In the genomic region with DNA sequence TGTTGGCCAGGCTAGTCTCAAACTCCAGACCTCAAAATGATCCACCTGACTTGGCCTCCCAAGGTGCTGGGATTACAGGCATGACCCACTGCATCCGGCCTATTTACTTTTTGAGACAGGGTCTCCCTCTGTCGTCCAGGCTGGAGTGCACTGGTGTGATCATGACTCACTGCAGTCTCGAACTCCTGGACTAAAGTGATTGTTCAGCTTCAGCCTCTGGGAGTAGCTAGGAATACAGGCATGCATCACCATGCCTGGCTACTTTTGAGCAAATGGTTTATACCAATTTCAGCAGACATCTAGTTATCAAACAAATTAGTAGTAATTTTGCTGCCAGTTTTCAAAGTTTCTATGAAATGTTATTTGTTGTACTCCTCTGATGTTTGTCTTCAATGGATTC, we compare ENCODE assay signal across 12 cellular contexts. TPM values are rescaled to one million over a fixed set of nuclear protein-coding genes. Genes with fewer than 3 reads are reported as not detected.
A peak's percentile ranks its signal among the peaks of the same experiment; 100 is the strongest.
DNase-seq lines count a peak whose midpoint lies in the region; ATAC-seq, FAIRE-seq and TF ChIP-seq lines count a peak whose summit lies in the region.
"Had no signal": no experiment of that assay in that cellular context is flagged by ENCODE, and none has a peak within 500 bp of the region (broad histone marks: within the 10 kb centered on the region; RNA-seq: fewer than 3 reads in every experiment).

No MANE protein-coding gene starts in this region.

- H3K9me3 ChIP-seq in HepG2 (ENCODE audit: low read length): no peaks in the 10 kb centered on the region
- no peaks in the 10 kb centered on the region for H3K9me3 ChIP-seq in right lobe of liver
- H3K9me3 ChIP-seq in T-helper 17 cell (ENCODE audit: control insufficient read depth, low read length, poor library complexity, severe bottlenecking): no peaks in the 10 kb centered on the region

- CTCF ChIA-PET in HepG2 (lab: Yijun Ruan, JAX; ENCODE audit: low intra/inter-chr PET ratio, low total read pairs) (no interaction called here), RWPE1 (lab: Yijun Ruan, JAX) (no interaction called here)

- no peak for FAIRE-seq in HepG2 (lab: Jason Lieb, UNC)
- FAIRE-seq: colon had no signal

- peak overlapping the region; percentile 92 for H3K4me3 Mint-ChIP-seq in T-helper 17 cell

- H3K27me3 ChIP-seq in HepG2 (ENCODE audit: control insufficient read depth in 1 of 2, insufficient read depth in 2 of 2, low read length in 2 of 2) (no peaks in the 10 kb centered on the region; a peak in 1 of 5 replicates), right lobe of liver (no peaks in the 10 kb centered on the region)

- TF ChIP-seq EP300 in HepG2 (IDR thresholded peaks at IDR 0.05; ENCODE audit: low read depth in 2 of 2, low read length in 2 of 2): no peak
- no peak for TF ChIP-seq EP300 in HepG2 (CRISPR knock-in tag; IDR thresholded peaks at IDR 0.05; ENCODE audit: borderline replicate concordance)

- peak; percentile 20 for DNase-seq in HepG2 (ENCODE audit: low spot score)
- DNase-seq in right lobe of liver: no peak
- DNase-seq in T-helper 17 cell: no peak
- peak; percentile 33 for DNase-seq in fibroblast of mammary gland (ENCODE audit: low read depth)
- DNase-seq in RWPE1 (ENCODE audit: low spot score): no peak
- DNase-seq in HPDE6-E6E7 (ENCODE audit: extremely low spot score): no peak
- DNase-seq: Kasumi-1; stimulated activated CD4-positive, alpha-beta T cell treated with anti-CD3 and anti-CD28 coated beads, Interleukin-1b, Interleukin-23, amount 100 ng/mL, for 48 hours; SW 1271 had no signal

- no peak for ATAC-seq in HepG2
- no peak for ATAC-seq in right lobe of liver
- no peak for ATAC-seq in T-helper 17 cell
- no peak for ATAC-seq in HG02973 (IDR thresholded peaks at IDR 0.05; ENCODE audit: unreplicated experiment)
- no peak for ATAC-seq in GM18907 (IDR thresholded peaks at IDR 0.05; ENCODE audit: unreplicated experiment)

- TF ChIP-seq CTCF in HepG2 (CRISPR knock-in tag; IDR thresholded peaks at IDR 0.05) (no peak), right lobe of liver (IDR thresholded peaks at IDR 0.05) (no peak), fibroblast of mammary gland (conservative IDR thresholded peaks at IDR 0.05; ENCODE audit: control insufficient read depth, insufficient read depth, low read depth, low read length) (no peak), RWPE1 (conservative IDR thresholded peaks at IDR 0.05; ENCODE audit: low read depth) (no peak)

- H3K36me3 Mint-ChIP-seq in T-helper 17 cell (ENCODE audit: low read depth): peaks cover 10% of the 10 kb centered on the region

- H3K27me3 Mint-ChIP-seq in T-helper 17 cell: no peaks in the 10 kb centered on the region

- BruUV-seq in HepG2 (replicated peaks; lab: Mats Ljungman, UMichigan): no TSS peak

- H3K4me1 Mint-ChIP-seq in T-helper 17 cell: peaks cover 41% of the 10 kb centered on the region

- peaks cover 14% of the 10 kb centered on the region; the same call in 1 of the 2 replicates for H4K20me1 ChIP-seq in HepG2 (ENCODE audit: insufficient read depth, low read length)

- POLR2A ChIA-PET in HepG2 (lab: Yijun Ruan, JAX) (no interaction called here), RWPE1 (lab: Yijun Ruan, JAX; ENCODE audit: low non-redundant PET) (no interaction called here)

- in situ Hi-C loops in HepG2 (cut with HindIII; ENCODE audit: extremely low pct_ligation_motif_present, low pct_unique_long_range_greater_than_20kb): loop anchor here (10.0 kb wide), 1 partner anchor 96 kb away; no protein-coding TSS in a partner anchor

- no peak overlapping the region for H2AFZ ChIP-seq in HepG2 (ENCODE audit: low read length)

- H3K27ac ChIP-seq in HepG2 (ENCODE audit: extremely low read length, insufficient read depth, low read length) (no peak overlapping the region), right lobe of liver (no peak overlapping the region), RWPE1 (no peak overlapping the region)

- TF ChIP-seq POLR2A in HepG2 (IDR thresholded peaks at IDR 0.05; ENCODE audit: insufficient read depth in 1 of 2, low read depth in 2 of 2, low read length in 2 of 2) (peak in 1 of 2 experiments; percentile 26; a peak in 2 of 4 replicates), right lobe of liver (IDR thresholded peaks at IDR 0.05) (no peak)

- H3K36me3 ChIP-seq in HepG2 (replicated peaks in 1 of 2; ENCODE audit: control insufficient read depth in 1 of 2, insufficient read depth in 2 of 2, low read length in 2 of 2) (peaks cover 0 to under 1% of the 10 kb centered on the region in 2 experiments; a peak in 3 of 5 replicates), right lobe of liver (peaks cover 0 to 7% (median 1%) of the 10 kb centered on the region in 4 donors)

- intact Hi-C loops in HepG2 (cut with micrococcal nuclease; ENCODE audit: unreplicated experiment): no loop called here
- intact Hi-C loops in right lobe of liver (cut with DNase I): loop anchor here in 1 of 2 donors (10.0 kb wide), 1 partner anchor 54 kb away; no protein-coding TSS in a partner anchor

- H3K27ac Mint-ChIP-seq in T-helper 17 cell: peak overlapping the region; percentile 96

- WGBS in HepG2 (ENCODE audit: low lambda C conversion rate): 100% methylated on average over 2 of the region's 3 CpGs
- 63% methylated on average over 3 of the region's 3 CpGs for WGBS in right lobe of liver (ENCODE audit: insufficient coverage, low coverage, low lambda C conversion rate, missing lambda C conversion rate)

- H3K4me3 ChIP-seq in HepG2 (replicated peaks in 1 of 3; ENCODE audit: insufficient read depth in 1 of 3, low read depth in 2 of 3, low read length in 3 of 3) (no peak overlapping the region), right lobe of liver (no peak overlapping the region), fibroblast of mammary gland (ENCODE audit: control insufficient read depth, low read depth, low read length) (no peak overlapping the region)

- H3K4me2 ChIP-seq in HepG2 (ENCODE audit: low read depth, low read length): peak overlapping the region; percentile 76; the same call in 1 of the 2 replicates

- H3K79me2 ChIP-seq in HepG2 (ENCODE audit: insufficient read depth, low read length): peaks cover 33% of the 10 kb centered on the region

- no peak overlapping the region for H3K9ac ChIP-seq in HepG2 (ENCODE audit: insufficient read depth, low read depth, low read length)

- no peak for TF ChIP-seq RAD21 in HepG2 (CRISPR knock-in tag; IDR thresholded peaks at IDR 0.05)

- H3K4me1 ChIP-seq in HepG2 (ENCODE audit: insufficient read depth, low read length): peaks cover 30% of the 10 kb centered on the region
- H3K4me1 ChIP-seq in right lobe of liver: peaks cover 0 to 9% (median 0%) of the 10 kb centered on the region in 4 donors

TF ChIP-seq in HepG2, 621 proteins besides CTCF, POLR2A, EP300 and RAD21 (continues in another document):
- TF ChIP-seq NCOR1 (IDR thresholded peaks at IDR 0.05; ENCODE audit: borderline replicate concordance, low read length) (no peak), DNMT1 (CRISPR knock-in tag; IDR thresholded peaks at IDR 0.05) (no peak), REL (CRISPR knock-in tag; conservative IDR thresholded peaks at IDR 0.05) (no peak), POLR2AphosphoS5 (IDR thresholded peaks at IDR 0.05; ENCODE audit: low read depth, low read length) (no peak), RELA (CRISPR knock-in tag; IDR thresholded peaks at IDR 0.05) (no peak), ERF (CRISPR knock-in tag; IDR thresholded peaks at IDR 0.05) (no peak), MAZ (IDR thresholded peaks at IDR 0.05; ENCODE audit: borderline replicate concordance, low read depth, low read length) (no peak), MAZ (CRISPR knock-in tag; IDR thresholded peaks at IDR 0.05; ENCODE audit: low read depth) (no peak), CCAR2 (optimal IDR thresholded peaks at IDR 0.05; ENCODE audit: low read depth, low read length) (no peak), ZNF75D (CRISPR knock-in tag; IDR thresholded peaks at IDR 0.05; ENCODE audit: borderline replicate concordance) (no peak), ZNF256 (CRISPR knock-in tag; conservative IDR thresholded peaks at IDR 0.05) (no peak), KDM5A (IDR thresholded peaks at IDR 0.05; ENCODE audit: borderline replicate concordance, low read length) (no peak)

RNA-seq across cellular contexts. Expression of gene WAC, which starts 2.2 kb away (rescaled TPM):
- total RNA-seq in HepG2 (2016; rRNA removed; fragmentation: Illumina TruSeq; extraction: Trizol) (69.1 and 70.2 TPM in 2 replicates), right lobe of liver (10 to 100 TPM; 34.3 to 52.4 (median 48.9) TPM), T-helper 17 cell (100 to 1,000 TPM; 171 to 195 TPM)
- total RNA-seq in HepG2 (2016; cell fraction: cytosol; rRNA removed; fragmentation: Illumina TruSeq; extraction: Trizol; ENCODE audit: low read depth): 22.3 and 23.3 TPM in 2 replicates
- total RNA-seq in HepG2 (2016; cell fraction: insoluble cytoplasmic fraction; rRNA removed; fragmentation: Illumina TruSeq; extraction: Trizol): 68.2 and 73.1 TPM in 2 replicates
- 51.1 and 64.4 TPM in 2 replicates for total RNA-seq in HepG2 (2016; cell fraction: membrane; rRNA removed; fragmentation: Illumina TruSeq; extraction: Trizol)
- 66.1 and 73.8 TPM in 2 replicates for total RNA-seq in HepG2 (2016; cell fraction: nucleus; rRNA removed; fragmentation: Illumina TruSeq; extraction: Trizol)
- polyA plus RNA-seq in HepG2 (2011; rRNA removed): 85.2 and 96.2 TPM in 2 replicates
- polyA plus RNA-seq in HepG2 (2011; cell fraction: cytosol; rRNA removed): 48.8 and 67.1 TPM in 2 replicates
- 38.1 and 40.6 TPM in 2 replicates for polyA plus RNA-seq in HepG2 (2011; cell fraction: nucleus; rRNA removed)
- polyA plus RNA-seq in HepG2 (2012): 63.9 and 73.2 TPM in 2 replicates
- 8.0 and 9.8 TPM in 2 replicates for polyA plus RNA-seq in HepG2 (2016; cell fraction: cytosol; fragmentation: Illumina TruSeq; extraction: Trizol; ENCODE audit: low read depth)
- 85.0 and 88.2 TPM in 2 replicates for polyA plus RNA-seq in HepG2 (2016; cell fraction: insoluble cytoplasmic fraction; fragmentation: Illumina TruSeq; extraction: Trizol; ENCODE audit: low read depth)
- polyA plus RNA-seq in HepG2 (2016; cell fraction: membrane; fragmentation: Illumina TruSeq; extraction: Trizol; ENCODE audit: low read depth): 33.0 and 38.6 TPM in 2 replicates
- polyA plus RNA-seq in HepG2 (2016; cell fraction: nucleus; fragmentation: Illumina TruSeq; extraction: Trizol; ENCODE audit: insufficient read depth, low read depth): 68.4 and 72.1 TPM in 2 replicates
- 86.5 and 108 TPM in 2 replicates for polyA minus RNA-seq in HepG2 (2011; rRNA and poly(A)+ RNA removed; ENCODE audit: low replicate concordance)
- polyA minus RNA-seq in HepG2 (2011; cell fraction: cytosol; rRNA and poly(A)+ RNA removed): 44.2 and 45.6 TPM in 2 replicates
- polyA minus RNA-seq in HepG2 (2011; cell fraction: nucleus; rRNA and poly(A)+ RNA removed): 145 and 151 TPM in 2 replicates

Comparison
In these comparisons a context has a peak if more than half of its experiments do, and no peak if none do; other contexts are left out.
1. DNase-seq: peak in HepG2 (single experiment) and fibroblast of mammary gland (single experiment); none in right lobe of liver (0 of 3), T-helper 17 cell (0 of 3), RWPE1 (single experiment) and HPDE6-E6E7 (single experiment).